20 cellular contexts compared by ENCODE assay signal in genomic region chr5:133384120-133384855, GRCh38.
A peak's percentile ranks its signal among the peaks of the same experiment; 100 is the strongest.
DNase-seq lines count a peak whose midpoint lies in the region; ATAC-seq and TF ChIP-seq lines count a peak whose summit lies in the region.
"Had no signal": no experiment of that assay in that cellular context is flagged by ENCODE, and none has a peak within 500 bp of the region (broad histone marks: within the 10 kb centered on the region; RNA-seq: fewer than 3 reads in every experiment).

No MANE protein-coding gene starts in this region.

- CTCF ChIA-PET in activated naive CD4-positive, alpha-beta T cell treated with anti-CD3 and anti-CD28 coated beads, Interleukin-2, amount 10 ng/mL, durations not matched to agents 7 days and 5 days (lab: Charles Lee), result no interaction called here
- CTCF ChIA-PET in WTC11 (lab: Charles Lee), result interaction anchor here (0.7 to 1.2 kb wide), 2 partner anchors 24 to 68 kb away, joined by 3 read pairs; no protein-coding TSS in a partner anchor

- POLR2A ChIA-PET in WTC11 (lab: Charles Lee), result no interaction called here

- DNase-seq in activated naive CD4-positive, alpha-beta T cell treated with anti-CD3 and anti-CD28 coated beads, Interleukin-2, amount 10 ng/mL, durations not matched to agents 7 days and 5 days, result peak; percentile 7
- DNase-seq in activated naive CD4-positive, alpha-beta T cell treated with anti-CD3 and anti-CD28 coated beads, Interleukin-2, amount 50 U/mL, for 16 hours, result no peak
- DNase-seq in WTC11 (ENCODE audit: low spot score), result no peak
- DNase-seq in left lobe of liver (ENCODE audit: low spot score), result peak; percentile 37
- DNase-seq in type B pancreatic cell (ENCODE audit: extremely low spot score, unreplicated experiment), result peak; percentile 55
- no peak for DNase-seq in activated CD4-positive, CD25-positive, alpha-beta regulatory T cell (lab: John Stamatoyannopoulos, UW)
- DNase-seq: CD8-positive, alpha-beta memory T cell; DMS79 treated with DMSO at 0.1 percent for 48 hours; GOT3; HFFc6; KG1; NCI-H1417 treated with DMSO at 0.1 percent for 48 hours; NCI-H2029; NCI-H2171; NCI-H446 treated with DMSO at 0.1 percent for 48 hours; NK-92 treated with Interleukin-12 subunit alpha and Interleukin-12 subunit beta, amount 100 ng/mL, for 24 hours; OCI-M1; RPMI8226 had no signal

- TF ChIP-seq CTCF in WTC11 (IDR thresholded peaks at IDR 0.05) (no peak), type B pancreatic cell (conservative IDR thresholded peaks at IDR 0.05) (no peak)

- H3K27ac Mint-ChIP-seq in activated naive CD4-positive, alpha-beta T cell treated with anti-CD3 and anti-CD28 coated beads, Interleukin-2, amount 10 ng/mL, durations not matched to agents 7 days and 5 days, result no peak overlapping the region
- H3K27ac Mint-ChIP-seq in WTC11, result no peak overlapping the region
- H3K27ac Mint-ChIP-seq in type B pancreatic cell, result no peak overlapping the region
- H3K27ac Mint-ChIP-seq: CD8-positive, alpha-beta memory T cell; HFFc6 had no signal

- H3K9me3 Mint-ChIP-seq in activated naive CD4-positive, alpha-beta T cell treated with anti-CD3 and anti-CD28 coated beads, Interleukin-2, amount 10 ng/mL, durations not matched to agents 7 days and 5 days, result no peaks in the 10 kb centered on the region
- peaks cover 3% of the 10 kb centered on the region for H3K9me3 Mint-ChIP-seq in WTC11
- no peaks in the 10 kb centered on the region for H3K9me3 Mint-ChIP-seq in type B pancreatic cell
- H3K9me3 Mint-ChIP-seq: CD8-positive, alpha-beta memory T cell; HFFc6 had no signal

- H3K27me3 Mint-ChIP-seq in activated naive CD4-positive, alpha-beta T cell treated with anti-CD3 and anti-CD28 coated beads, Interleukin-2, amount 10 ng/mL, durations not matched to agents 7 days and 5 days, result peaks cover 35% of the 10 kb centered on the region
- H3K27me3 Mint-ChIP-seq in WTC11 (ENCODE audit: low read depth), result no peaks in the 10 kb centered on the region
- peaks cover 9% of the 10 kb centered on the region for H3K27me3 Mint-ChIP-seq in type B pancreatic cell

- ATAC-seq in WTC11, result peak; percentile 42
- no peak for ATAC-seq in left lobe of liver
- no peak for ATAC-seq in GM19467 (IDR thresholded peaks at IDR 0.05; ENCODE audit: unreplicated experiment)
- ATAC-seq: HepG2 had no signal

- no peaks in the 10 kb centered on the region for H3K36me3 Mint-ChIP-seq in activated naive CD4-positive, alpha-beta T cell treated with anti-CD3 and anti-CD28 coated beads, Interleukin-2, amount 10 ng/mL, durations not matched to agents 7 days and 5 days
- H3K36me3 Mint-ChIP-seq in WTC11, result no peaks in the 10 kb centered on the region
- H3K36me3 Mint-ChIP-seq in type B pancreatic cell, result no peaks in the 10 kb centered on the region
- H3K36me3 Mint-ChIP-seq: CD8-positive, alpha-beta memory T cell had no signal

- H3K4me1 Mint-ChIP-seq in activated naive CD4-positive, alpha-beta T cell treated with anti-CD3 and anti-CD28 coated beads, Interleukin-2, amount 10 ng/mL, durations not matched to agents 7 days and 5 days, result no peaks in the 10 kb centered on the region
- H3K4me1 Mint-ChIP-seq in WTC11 (peaks cover 27% of the 10 kb centered on the region), type B pancreatic cell (ENCODE audit: unreplicated experiment) (peaks cover 7% of the 10 kb centered on the region)

- no peak overlapping the region for H3K4me3 Mint-ChIP-seq in activated naive CD4-positive, alpha-beta T cell treated with anti-CD3 and anti-CD28 coated beads, Interleukin-2, amount 10 ng/mL, durations not matched to agents 7 days and 5 days
- H3K4me3 Mint-ChIP-seq in WTC11 (no peak overlapping the region), type B pancreatic cell (no peak overlapping the region)
- H3K4me3 Mint-ChIP-seq: CD8-positive, alpha-beta memory T cell; HFFc6 had no signal

TF ChIP-seq in WTC11, 78 proteins besides CTCF, POLR2A, EP300 and RAD21 (continues in another document):
- TF ChIP-seq ATF2 (CRISPR knock-in tag; IDR thresholded peaks at IDR 0.05; ENCODE audit: borderline replicate concordance, low read depth) (no peak), MAX (CRISPR knock-in tag; IDR thresholded peaks at IDR 0.05) (no peak), NFYB (CRISPR knock-in tag; conservative IDR thresholded peaks at IDR 0.05; ENCODE audit: low read depth) (no peak), USF2 (CRISPR knock-in tag; IDR thresholded peaks at IDR 0.05) (no peak), ARID4B (CRISPR knock-in tag; IDR thresholded peaks at IDR 0.05; ENCODE audit: borderline replicate concordance) (no peak), ZNF138 (CRISPR knock-in tag; conservative IDR thresholded peaks at IDR 0.05) (no peak), FOXJ3 (CRISPR knock-in tag; IDR thresholded peaks at IDR 0.05; ENCODE audit: borderline replicate concordance) (no peak), ZNF416 (CRISPR knock-in tag; IDR thresholded peaks at IDR 0.05) (no peak), IRF1 (CRISPR knock-in tag; IDR thresholded peaks at IDR 0.05) (no peak), IRF2 (CRISPR knock-in tag; IDR thresholded peaks at IDR 0.05; ENCODE audit: borderline replicate concordance, low read depth) (no peak)
- TF ChIP-seq, protein P1, sequence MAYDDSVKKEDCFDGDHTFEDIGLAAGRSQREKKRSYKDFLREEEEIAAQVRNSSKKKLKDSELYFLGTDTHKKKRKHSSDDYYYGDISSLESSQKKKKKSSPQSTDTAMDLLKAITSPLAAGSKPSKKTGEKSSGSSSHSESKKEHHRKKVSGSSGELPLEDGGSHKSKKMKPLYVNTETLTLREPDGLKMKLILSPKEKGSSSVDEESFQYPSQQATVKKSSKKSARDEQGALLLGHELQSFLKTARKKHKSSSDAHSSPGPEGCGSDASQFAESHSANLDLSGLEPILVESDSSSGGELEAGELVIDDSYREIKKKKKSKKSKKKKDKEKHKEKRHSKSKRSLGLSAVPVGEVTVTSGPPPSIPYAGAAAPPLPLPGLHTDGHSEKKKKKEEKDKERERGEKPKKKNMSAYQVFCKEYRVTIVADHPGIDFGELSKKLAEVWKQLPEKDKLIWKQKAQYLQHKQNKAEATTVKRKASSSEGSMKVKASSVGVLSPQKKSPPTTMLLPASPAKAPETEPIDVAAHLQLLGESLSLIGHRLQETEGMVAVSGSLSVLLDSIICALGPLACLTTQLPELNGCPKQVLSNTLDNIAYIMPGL (CRISPR knock-in tag; IDR thresholded peaks at IDR 0.05), result no peak

Comparison
In these comparisons a context has a peak if more than half of its experiments do, and no peak if none do; other contexts are left out.
1. DNase-seq: peak in activated naive CD4-positive, alpha-beta T cell treated with anti-CD3 and anti-CD28 coated beads, Interleukin-2, amount 10 ng/mL, durations not matched to agents 7 days and 5 days (single experiment), left lobe of liver (single experiment) and type B pancreatic cell (single experiment); none in activated naive CD4-positive, alpha-beta T cell treated with anti-CD3 and anti-CD28 coated beads, Interleukin-2, amount 50 U/mL, for 16 hours (single experiment), WTC11 (single experiment) and activated CD4-positive, CD25-positive, alpha-beta regulatory T cell (0 of 4).